ENCODE assay signal across 9 cellular contexts in genomic region chr1:155466996-155467395, GRCh38.
DNase-seq lines count a peak whose midpoint lies in the region; ATAC-seq, FAIRE-seq and TF ChIP-seq lines count a peak whose summit lies in the region.
"Had no signal": no experiment of that assay in that cellular context is flagged by ENCODE, and none has a peak within 500 bp of the region (broad histone marks: within the 10 kb centered on the region; RNA-seq: fewer than 3 reads in every experiment).

No MANE protein-coding gene starts in this region.

- H4K91ac ChIP-seq in H9 (ENCODE audit: insufficient read length, low read depth, low read length): no peak overlapping the region

- H3K23ac ChIP-seq in H9 (ENCODE audit: insufficient read length, low read depth, low read length): no peak overlapping the region

- H4K8ac ChIP-seq in H9 (replicated peaks; ENCODE audit: insufficient read length, low read depth, low read length): no peak overlapping the region

- H3K27ac Mint-ChIP-seq in H9: no peak overlapping the region

- peaks cover 11 to 18% (median 17%) of the 10 kb centered on the region in 3 experiments for H3K36me3 Mint-ChIP-seq in H9 (ENCODE audit: insufficient read depth in 1 of 3, low read depth in 3 of 3)

- H3K4ac ChIP-seq in H9 (ENCODE audit: low read depth, low read length): no peak overlapping the region

- no peak overlapping the region for H2BK12ac ChIP-seq in H9 (ENCODE audit: insufficient read length, low read depth, low read length)

- TF ChIP-seq CTCF in fibroblast of lung (conservative IDR thresholded peaks at IDR 0.05 in 1 of 2, IDR thresholded peaks at IDR 0.05 in 1 of 2; ENCODE audit: low read depth in 1 of 2, low read length in 2 of 2) (no peak), retinal pigment epithelial cell (conservative IDR thresholded peaks at IDR 0.05; ENCODE audit: low read depth, low read length) (no peak), H9 (conservative IDR thresholded peaks at IDR 0.05) (no peak)

- no peak overlapping the region for H3K9ac ChIP-seq in fibroblast of lung (ENCODE audit: insufficient read depth, low read length)
- no peak overlapping the region for H3K9ac ChIP-seq in H9 (ENCODE audit: extremely low read depth, insufficient read length, low read length)

- no peak overlapping the region for H2BK5ac ChIP-seq in H9 (ENCODE audit: insufficient read length, low read length)

- no peaks in the 10 kb centered on the region for H3K27me3 Mint-ChIP-seq in H9 (ENCODE audit: low read depth)

- H3K79me2 ChIP-seq in fibroblast of lung (ENCODE audit: control insufficient read depth, insufficient read depth, low read length) (peaks cover 4% of the 10 kb centered on the region), H9 (ENCODE audit: insufficient read depth, low read length) (no peaks in the 10 kb centered on the region)

- peaks cover 10 to 11% of the 10 kb centered on the region in 2 experiments for H3K9me3 Mint-ChIP-seq in H9

- H2BK120ac ChIP-seq in H9 (ENCODE audit: low read depth, low read length, poor library complexity, severe bottlenecking): no peak overlapping the region

- no peak overlapping the region for H3K4me2 ChIP-seq in fibroblast of lung (ENCODE audit: extremely low read depth, insufficient read depth, low read length)
- H3K4me2 ChIP-seq in H9 (ENCODE audit: insufficient read depth, insufficient read length, low read length): no peak overlapping the region

- H2AK5ac ChIP-seq in H9 (ENCODE audit: insufficient read length, low read length): no peak overlapping the region

- DNase-seq in GM19239 (ENCODE audit: insufficient read length, low spot score) (no peak), SJSA1 (ENCODE audit: low read depth in 1 of 2, low spot score in 2 of 2) (peak; percentile 50 to 66), fibroblast of lung (ENCODE audit: low read depth in 2 of 2) (peak; percentile 53 to 92), retinal pigment epithelial cell (ENCODE audit: low read depth) (peak; percentile 32), H9 (no peak)

- no peaks in the 10 kb centered on the region for H3K4me1 Mint-ChIP-seq in H9
- H3K4me1 Mint-ChIP-seq: neural crest cell had no signal

- no peak overlapping the region for H3K4me3 ChIP-seq in SJSA1
- no peak overlapping the region for H3K4me3 ChIP-seq in fibroblast of lung (replicated peaks in 1 of 4; ENCODE audit: control extremely low read depth in 1 of 4, insufficient read depth in 1 of 4, low read depth in 3 of 4, low read length in 4 of 4)
- no peak overlapping the region for H3K4me3 ChIP-seq in retinal pigment epithelial cell (ENCODE audit: low read length)
- H3K4me3 ChIP-seq: HAP-1 had no signal

- H3K18ac ChIP-seq in H9 (ENCODE audit: insufficient read length, low read depth, low read length): no peak overlapping the region

- no peak overlapping the region for H3T11ph ChIP-seq in H9 (ENCODE audit: low read length)

- no peak overlapping the region for H2AFZ ChIP-seq in fibroblast of lung (ENCODE audit: low read length)
- no peak overlapping the region for H2AFZ ChIP-seq in H9 (ENCODE audit: low read length)

- no peak overlapping the region for H3K4me3 Mint-ChIP-seq in H9
- H3K4me3 Mint-ChIP-seq: neural crest cell had no signal

- no peak overlapping the region for H3K14ac ChIP-seq in H9 (ENCODE audit: insufficient read depth, low read length)

- peak; percentile 42 for FAIRE-seq in GM19239 (lab: Jason Lieb, UNC)

- no peak overlapping the region for H3K56ac ChIP-seq in H9 (ENCODE audit: insufficient read length, low read depth, low read length)

- H3K23me2 ChIP-seq in H9 (ENCODE audit: insufficient read length, low read depth, low read length, poor library complexity, severe bottlenecking): no peaks in the 10 kb centered on the region

- no peaks in the 10 kb centered on the region for H3K27me3 ChIP-seq in SJSA1 (replicated peaks)
- H3K27me3 ChIP-seq in fibroblast of lung (ENCODE audit: control insufficient read depth, insufficient read depth, low read length): no peaks in the 10 kb centered on the region
- H3K27me3 ChIP-seq in H9 (ENCODE audit: insufficient read depth, low read length): no peaks in the 10 kb centered on the region

- H2BK20ac ChIP-seq in H9 (ENCODE audit: low read depth, low read length, poor library complexity, severe bottlenecking): no peak overlapping the region

- peak overlapping the region; percentile 98 for H3K27ac ChIP-seq in SJSA1
- peak overlapping the region; percentile 41 for H3K27ac ChIP-seq in fibroblast of lung (ENCODE audit: insufficient read depth, low read length)
- H3K27ac ChIP-seq in H9 (ENCODE audit: insufficient read length, low read depth, low read length): no peak overlapping the region

- H3K9me3 ChIP-seq in SJSA1 (replicated peaks): peaks cover 7% of the 10 kb centered on the region
- H3K9me3 ChIP-seq in fibroblast of lung (ENCODE audit: control insufficient read depth, insufficient read depth, low read depth, low read length): no peaks in the 10 kb centered on the region
- peaks cover 9% of the 10 kb centered on the region for H3K9me3 ChIP-seq in H9 (ENCODE audit: control insufficient read depth, low read depth, low read length)

- H2BK15ac ChIP-seq in H9 (ENCODE audit: low read depth, low read length): no peak overlapping the region

- H3K4me1 ChIP-seq in SJSA1 (replicated peaks) (peaks cover 40% of the 10 kb centered on the region), fibroblast of lung (ENCODE audit: control insufficient read depth, extremely low read depth, insufficient read depth, low read length) (peaks cover 5% of the 10 kb centered on the region), H9 (ENCODE audit: insufficient read depth, low read length) (no peaks in the 10 kb centered on the region)
- H3K4me1 ChIP-seq: HAP-1 had no signal

- ATAC-seq in HG03439 (IDR thresholded peaks at IDR 0.05; ENCODE audit: unreplicated experiment) (no peak), GM18868 (IDR thresholded peaks at IDR 0.05; ENCODE audit: unreplicated experiment) (no peak)

- H3K79me1 ChIP-seq in H9 (ENCODE audit: insufficient read depth, low read depth, low read length, poor library complexity, severe bottlenecking): no peaks in the 10 kb centered on the region

- no peak overlapping the region for H4K5ac ChIP-seq in H9 (ENCODE audit: insufficient read length, low read depth, low read length)

- H4K20me1 ChIP-seq in fibroblast of lung (ENCODE audit: control insufficient read depth, extremely low read depth, insufficient read depth, low read length) (no peaks in the 10 kb centered on the region), H9 (ENCODE audit: control insufficient read depth, insufficient read depth, insufficient read length) (no peaks in the 10 kb centered on the region)

- H3K36me3 ChIP-seq in SJSA1 (peaks cover 14% of the 10 kb centered on the region), fibroblast of lung (ENCODE audit: control insufficient read depth, insufficient read depth, low read length) (no peaks in the 10 kb centered on the region)

Comparison
In these comparisons a context has a peak if more than half of its experiments do, and no peak if none do; other contexts are left out.
1. DNase-seq: peak in SJSA1 (2 of 2), fibroblast of lung (2 of 2) and retinal pigment epithelial cell (single experiment); none in GM19239 (single experiment) and H9 (single experiment).